Comparison of ENCODE assay signal across 15 cellular contexts in genomic region chr5:28165116-28165515, GRCh38.
DNase-seq lines count a peak whose midpoint lies in the region; ATAC-seq and FAIRE-seq lines count a peak whose summit lies in the region.
"Had no signal": no experiment of that assay in that cellular context is flagged by ENCODE, and none has a peak within 500 bp of the region (broad histone marks: within the 10 kb centered on the region; RNA-seq: fewer than 3 reads in every experiment).

No MANE protein-coding gene starts in this region.

- DNase-seq in RKO (ENCODE audit: low spot score) (peak; percentile 10), kidney tubule cell (ENCODE audit: low spot score) (peak; percentile 21), superior temporal gyrus (ENCODE audit: extremely low spot score) (peak; percentile 40), SKM-1 treated with dmso at 0.1 percent for 144 hours (lab: John Stamatoyannopoulos, UW; ENCODE audit: unreplicated experiment) (no peak)
- DNase-seq in stimulated activated CD4-positive, alpha-beta T cell treated with anti-CD3 and anti-CD28 coated beads, Interleukin-12 subunit alpha, Interleukin-12 subunit beta, amount 100 ng/mL, for 4 hours: no peak
- DNase-seq: activated CD8-positive, alpha-beta T cell treated with anti-CD3 and anti-CD28 coated beads, Interleukin-2, amount 10 ng/mL, durations not matched to agents 7 days and 5 days; DMS79; H9; NCI-H1105; NCI-H2227 treated with DMSO at 0.1 percent for 48 hours; stimulated activated naive CD8-positive, alpha-beta T cell treated with anti-CD3 and anti-CD28 coated beads, Interleukin-15, amount 100 ng/mL, for 72 hours had no signal

- no peak for ATAC-seq in GM18511 (IDR thresholded peaks at IDR 0.05; ENCODE audit: unreplicated experiment)
- ATAC-seq: activated CD8-positive, alpha-beta T cell treated with anti-CD3 and anti-CD28 coated beads, Interleukin-2, amount 10 ng/mL, durations not matched to agents 7 days and 5 days; activated T-helper 17 cell treated with anti-CD3 and anti-CD28 coated beads, Interleukin-2, amount 50 U/mL, for 72 hours; gastroesophageal sphincter; stimulated activated naive CD8-positive, alpha-beta T cell treated with anti-CD3 and anti-CD28 coated beads, Interleukin-15, amount 100 ng/mL, for 72 hours had no signal

- peak; percentile 50 for FAIRE-seq in endometrium (lab: Jason Lieb, UNC)

Comparison
In these comparisons a context has a peak if more than half of its experiments do, and no peak if none do; other contexts are left out.
1. DNase-seq: peak in RKO (single experiment), kidney tubule cell (single experiment) and superior temporal gyrus (single experiment); none in SKM-1 treated with dmso at 0.1 percent for 144 hours (single experiment) and stimulated activated CD4-positive, alpha-beta T cell treated with anti-CD3 and anti-CD28 coated beads, Interleukin-12 subunit alpha, Interleukin-12 subunit beta, amount 100 ng/mL, for 4 hours (single experiment).